Comparison of ENCODE assay signal across 1 cellular context in genomic region chr19:5961969-5962945, GRCh38.
A peak's percentile ranks its signal among the peaks of the same experiment; 100 is the strongest.
TF ChIP-seq lines count a peak whose summit lies in the region.

No MANE protein-coding gene starts in this region.

TF ChIP-seq in HepG2, 621 proteins besides CTCF, POLR2A, EP300 and RAD21 (continued from another document and continues in another):
- TF ChIP-seq MIER2 (CRISPR knock-in tag; IDR thresholded peaks at IDR 0.05) (0 out of 2 replicates have a peak, but pooled peaks have one; percentile 26), GTF2F1 (IDR thresholded peaks at IDR 0.05; ENCODE audit: low read length) (no peak), NRL (CRISPR knock-in tag; IDR thresholded peaks at IDR 0.05; ENCODE audit: borderline replicate concordance) (no peak), KMT2A (CRISPR knock-in tag; IDR thresholded peaks at IDR 0.05) (peak; percentile 38; the same call in 1 of the 2 replicates), ZNF17 (CRISPR knock-in tag; IDR thresholded peaks at IDR 0.05) (peak; percentile 67; the same call in 1 of the 2 replicates), ZNF512 (CRISPR knock-in tag; IDR thresholded peaks at IDR 0.05) (peak; percentile 89), AFF4 (CRISPR knock-in tag; IDR thresholded peaks at IDR 0.05) (0 out of 2 replicates have a peak, but pooled peaks have one; percentile 16), ZBTB37 (CRISPR knock-in tag; IDR thresholded peaks at IDR 0.05) (peak; percentile 90), RFXAP (CRISPR knock-in tag; IDR thresholded peaks at IDR 0.05; ENCODE audit: borderline replicate concordance) (peak; percentile 89), ZNF451 (CRISPR knock-in tag; IDR thresholded peaks at IDR 0.05) (0 out of 2 replicates have a peak, but pooled peaks have one; percentile 38), GZF1 (CRISPR knock-in tag; IDR thresholded peaks at IDR 0.05) (peak; percentile 24), ZNF609 (CRISPR knock-in tag; IDR thresholded peaks at IDR 0.05; ENCODE audit: borderline replicate concordance) (peak; percentile 94), LRRFIP1 (CRISPR knock-in tag; conservative IDR thresholded peaks at IDR 0.05) (no peak), SMAD9 (CRISPR knock-in tag; IDR thresholded peaks at IDR 0.05) (no peak), MBD4 (IDR thresholded peaks at IDR 0.05; ENCODE audit: borderline replicate concordance, low read length) (no peak), RXRB (CRISPR knock-in tag; IDR thresholded peaks at IDR 0.05; ENCODE audit: borderline replicate concordance) (peak; percentile 92), JDP2 (CRISPR knock-in tag; IDR thresholded peaks at IDR 0.05; ENCODE audit: borderline replicate concordance) (no peak; the same call in 1 of the 2 replicates), ZHX1 (CRISPR knock-in tag; IDR thresholded peaks at IDR 0.05; ENCODE audit: low read depth) (no peak), FOXO4 (CRISPR knock-in tag; conservative IDR thresholded peaks at IDR 0.05) (0 out of 2 replicates have a peak, but pooled peaks have one; percentile 87), ZNF230 (CRISPR knock-in tag; IDR thresholded peaks at IDR 0.05) (0 out of 2 replicates have a peak, but pooled peaks have one; percentile 28), PRDM10 (CRISPR knock-in tag; IDR thresholded peaks at IDR 0.05; ENCODE audit: low read depth) (peak; percentile 93), LCORL (IDR thresholded peaks at IDR 0.05) (no peak), LCORL (CRISPR knock-in tag; IDR thresholded peaks at IDR 0.05) (peak; percentile 98), PRPF4 (IDR thresholded peaks at IDR 0.05; ENCODE audit: low read depth, low read length, poor library complexity, severe bottlenecking) (no peak)
